ENCODE assay signal across 20 cellular contexts in the genomic region with DNA sequence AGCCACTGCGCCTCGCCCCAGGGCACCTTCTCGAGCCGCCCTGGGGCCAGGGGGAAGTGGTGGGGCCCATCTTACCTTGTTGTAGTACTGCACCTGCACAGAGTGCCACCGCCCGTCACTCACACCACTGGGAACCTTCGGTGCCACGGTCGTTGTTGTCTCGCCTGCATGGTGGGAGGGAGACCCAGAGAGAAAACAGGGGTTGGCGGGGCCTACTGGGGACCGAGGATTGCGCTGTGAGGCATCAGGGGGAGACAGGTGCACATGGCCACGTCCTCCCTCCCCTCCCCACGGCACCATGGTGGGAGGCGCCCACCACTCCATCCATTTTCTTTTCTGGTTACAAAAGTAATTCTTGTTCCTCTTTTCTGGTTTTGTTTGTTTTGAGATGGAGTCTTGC.
A peak's percentile ranks its signal among the peaks of the same experiment; 100 is the strongest.
DNase-seq lines count a peak whose midpoint lies in the region; ATAC-seq and TF ChIP-seq lines count a peak whose summit lies in the region.
"Had no signal": no experiment of that assay in that cellular context is flagged by ENCODE, and none has a peak within 500 bp of the region (broad histone marks: within the 10 kb centered on the region; RNA-seq: fewer than 3 reads in every experiment).

No MANE protein-coding gene starts in this region.

- TF ChIP-seq CTCF in GM06990 (IDR thresholded peaks at IDR 0.05; ENCODE audit: insufficient read depth, low read length, poor library complexity, severe bottlenecking): no peak

- H3K9me3 ChIP-seq in CD4-positive, CD25-positive, alpha-beta regulatory T cell (ENCODE audit: control insufficient read depth in 2 of 2, low read length in 2 of 2): no peaks in the 10 kb centered on the region
- H3K9me3 ChIP-seq in T-helper 17 cell (ENCODE audit: control insufficient read depth, low read length, poor library complexity, severe bottlenecking): no peaks in the 10 kb centered on the region
- H3K9me3 ChIP-seq: ascending aorta, MG63, suprapubic skin had no signal

- peaks cover 3% of the 10 kb centered on the region for H3K36me3 Mint-ChIP-seq in CD4-positive, CD25-positive, alpha-beta regulatory T cell
- H3K36me3 Mint-ChIP-seq in T-helper 17 cell (ENCODE audit: low read depth): no peaks in the 10 kb centered on the region
- no peaks in the 10 kb centered on the region for H3K36me3 Mint-ChIP-seq in naive B cell

- H3K27ac ChIP-seq in CD4-positive, CD25-positive, alpha-beta regulatory T cell (ENCODE audit: insufficient read depth, low read length, poor library complexity, severe bottlenecking): no peak overlapping the region
- H3K27ac ChIP-seq: ascending aorta, hepatocyte, suprapubic skin, WERI-Rb-1 had no signal

- H3K27me3 Mint-ChIP-seq in CD4-positive, CD25-positive, alpha-beta regulatory T cell: no peaks in the 10 kb centered on the region
- H3K27me3 Mint-ChIP-seq in T-helper 17 cell (no peaks in the 10 kb centered on the region), naive B cell (no peaks in the 10 kb centered on the region)

- peaks cover 0 to 2% (median 0%) of the 10 kb centered on the region in 7 donors for H3K9me3 Mint-ChIP-seq in CD4-positive, CD25-positive, alpha-beta regulatory T cell
- no peaks in the 10 kb centered on the region for H3K9me3 Mint-ChIP-seq in naive B cell
- H3K9me3 Mint-ChIP-seq: nephron had no signal

- no peak for ATAC-seq in CD4-positive, CD25-positive, alpha-beta regulatory T cell (ENCODE audit: low read depth in 2 of 2)
- ATAC-seq in T-helper 17 cell: peak; percentile 49
- ATAC-seq in naive B cell (ENCODE audit: low read depth in 2 of 2): peak; percentile 72 to 73
- ATAC-seq in GM19351 (IDR thresholded peaks at IDR 0.05; ENCODE audit: unreplicated experiment): no peak

- DNase-seq in CD4-positive, CD25-positive, alpha-beta regulatory T cell: no peak
- DNase-seq in GM06990 (ENCODE audit: extremely low read depth, insufficient read length) (peak; percentile 29), T-helper 17 cell (no peak), naive B cell (peak; percentile 77), SHP77 (lab: John Stamatoyannopoulos, UW) (no peak)
- DNase-seq in effector CD8-positive, alpha-beta T cell (lab: John Stamatoyannopoulos, UW): no peak
- DNase-seq: AML-193, cerebellar nuclear complex, DMS 273 treated with DMSO at 0.1 percent for 48 hours, GOT3, kidney, MG63, NCI-H187, NCI-H226, WERI-Rb-1 had no signal

- H3K36me3 ChIP-seq in CD4-positive, CD25-positive, alpha-beta regulatory T cell (ENCODE audit: control insufficient read depth, insufficient read depth, low read length): no peaks in the 10 kb centered on the region
- no peaks in the 10 kb centered on the region for H3K36me3 ChIP-seq in GM06990 (ENCODE audit: control insufficient read depth, insufficient read depth, low read length)
- H3K36me3 ChIP-seq: ascending aorta, MG63, WERI-Rb-1 had no signal

- H3K4me1 ChIP-seq in CD4-positive, CD25-positive, alpha-beta regulatory T cell (ENCODE audit: control insufficient read depth, insufficient read depth, low read length, poor library complexity, severe bottlenecking): peaks cover 11% of the 10 kb centered on the region
- H3K4me1 ChIP-seq: ascending aorta had no signal

- H3K27ac Mint-ChIP-seq in CD4-positive, CD25-positive, alpha-beta regulatory T cell: peak overlapping the region; percentile 50 to 99 (median 52)
- H3K27ac Mint-ChIP-seq in T-helper 17 cell: peak overlapping the region; percentile 94
- H3K27ac Mint-ChIP-seq in naive B cell: peak overlapping the region; percentile 93 to 99 (median 96)

- H3K27me3 ChIP-seq in CD4-positive, CD25-positive, alpha-beta regulatory T cell (ENCODE audit: control insufficient read depth, insufficient read depth, low read length): no peaks in the 10 kb centered on the region
- H3K27me3 ChIP-seq in GM06990 (replicated peaks; ENCODE audit: control insufficient read depth, insufficient read depth, low read length): no peaks in the 10 kb centered on the region; the same call in 1 of the 2 replicates
- H3K27me3 ChIP-seq: ascending aorta, hepatocyte, MG63, suprapubic skin had no signal

- H3K4me1 Mint-ChIP-seq in CD4-positive, CD25-positive, alpha-beta regulatory T cell: peaks cover 4 to 21% (median 6%) of the 10 kb centered on the region in 4 donors
- H3K4me1 Mint-ChIP-seq in T-helper 17 cell (no peaks in the 10 kb centered on the region), naive B cell (peaks cover 38 to 55% (median 49%) of the 10 kb centered on the region in 3 donors)

- peak overlapping the region in 3 of 4 donors; percentile 48 to 91 (median 60) for H3K4me3 Mint-ChIP-seq in CD4-positive, CD25-positive, alpha-beta regulatory T cell
- peak overlapping the region; percentile 86 for H3K4me3 Mint-ChIP-seq in T-helper 17 cell
- peak overlapping the region; percentile 84 to 95 (median 93) for H3K4me3 Mint-ChIP-seq in naive B cell
- H3K4me3 Mint-ChIP-seq: nephron had no signal

- H3K4me3 ChIP-seq in CD4-positive, CD25-positive, alpha-beta regulatory T cell (ENCODE audit: low read depth, low read length): no peak overlapping the region
- no peak overlapping the region for H3K4me3 ChIP-seq in GM06990 (replicated peaks; ENCODE audit: low read depth, low read length)
- H3K4me3 ChIP-seq: hepatocyte had no signal

Comparison
In these comparisons a context has a peak if more than half of its experiments do, and no peak if none do; other contexts are left out.
1. ATAC-seq: peak in T-helper 17 cell (single experiment) and naive B cell (2 of 2); none in CD4-positive, CD25-positive, alpha-beta regulatory T cell (0 of 2) and GM19351 (single experiment).
2. DNase-seq: peak in GM06990 (single experiment) and naive B cell (single experiment); none in CD4-positive, CD25-positive, alpha-beta regulatory T cell (0 of 3), T-helper 17 cell (0 of 3), SHP77 (0 of 2) and effector CD8-positive, alpha-beta T cell (single experiment).
3. Peak in every context shown above with its lines, with median percentiles within 50 percentile points of each other: H3K27ac Mint-ChIP-seq and H3K4me3 Mint-ChIP-seq.